ENCODE assay signal across 8 cellular contexts in genomic region chr1:143792047-143792937, GRCh38.
DNase-seq lines count a peak whose midpoint lies in the region; ATAC-seq, FAIRE-seq and TF ChIP-seq lines count a peak whose summit lies in the region.
"Not testable (repeated sequence)": the region's sequence is repeated elsewhere in the genome, so short reads cannot be mapped to it uniquely, and the experiment has no call there.

No MANE protein-coding gene starts in this region.

- not testable (repeated sequence) for H3K4ac ChIP-seq in IMR-90 (ENCODE audit: low read depth, low read length)

- not testable (repeated sequence) for H2AK9ac ChIP-seq in IMR-90 (replicated peaks; ENCODE audit: low read depth, low read length, poor library complexity)

- CTCF ChIA-PET in A549 (lab: Yijun Ruan, JAX); IMR-90 (lab: Yijun Ruan, JAX): not testable (repeated sequence)

- not testable (repeated sequence) for H4K20me1 ChIP-seq in IMR-90 (ENCODE audit: insufficient read depth, low read length)

- not testable (repeated sequence) for TF ChIP-seq EP300 in A549 (IDR thresholded peaks at IDR 0.05)

- H3K4me1 ChIP-seq in A549; IMR-90 (ENCODE audit: control insufficient read depth, insufficient read depth, low read length); lower lobe of right lung: not testable (repeated sequence)

- dilution Hi-C loops in IMR-90 (cut with HindIII; ENCODE audit: low sequenced_read_pairs, unreplicated experiment) = not testable (repeated sequence)

- not testable (repeated sequence) for H2BK5ac ChIP-seq in IMR-90 (ENCODE audit: low read depth, low read length, poor library complexity, severe bottlenecking)

- H3K36me3 Mint-ChIP-seq in activated T-cell treated with anti-CD3 and anti-CD28 coated beads, Interleukin-2, amount 50 U/mL, for 72 hours (ENCODE audit: insufficient read depth in 2 of 2); central memory CD8-positive, alpha-beta T cell (ENCODE audit: insufficient read depth); naive thymus-derived CD8-positive, alpha-beta T cell: not testable (repeated sequence)

- not testable (repeated sequence) for H4K5ac ChIP-seq in IMR-90 (ENCODE audit: low read depth, low read length)

- H2AFZ ChIP-seq in IMR-90 (replicated peaks; ENCODE audit: low read length, poor library complexity) = not testable (repeated sequence)

- not testable (repeated sequence) for H2BK120ac ChIP-seq in IMR-90 (ENCODE audit: low read depth, low read length)

- H2BK15ac ChIP-seq in IMR-90 (ENCODE audit: low read depth, low read length) = not testable (repeated sequence)

- TF ChIP-seq POLR2A in A549 (IDR thresholded peaks at IDR 0.05; ENCODE audit: low read length); IMR-90 (IDR thresholded peaks at IDR 0.05; ENCODE audit: low read depth, low read length): not testable (repeated sequence)

- not testable (repeated sequence) for H3K23ac ChIP-seq in IMR-90 (ENCODE audit: low read depth, low read length)

- H2AK5ac ChIP-seq in IMR-90 (ENCODE audit: low read depth, low read length) = not testable (repeated sequence)

- H4K8ac ChIP-seq in IMR-90 (ENCODE audit: low read depth in 2 of 2, low read length in 2 of 2) = not testable (repeated sequence)

- H3K14ac ChIP-seq in IMR-90 (replicated peaks; ENCODE audit: low read depth, low read length) = not testable (repeated sequence)

- H3K27me3 ChIP-seq in IMR-90 (ENCODE audit: control insufficient read depth, insufficient read depth, low read length); lower lobe of right lung (ENCODE audit: low read depth): not testable (repeated sequence)

- not testable (repeated sequence) for FAIRE-seq in A549 (lab: Jason Lieb, UNC)

- POLR2A ChIA-PET in A549 (lab: Yijun Ruan, JAX); IMR-90 (lab: Charles Lee; ENCODE audit: unreplicated experiment); naive thymus-derived CD8-positive, alpha-beta T cell (lab: Charles Lee): not testable (repeated sequence)

- TF ChIP-seq RAD21 in A549 (conservative IDR thresholded peaks at IDR 0.05 in 1 of 2, IDR thresholded peaks at IDR 0.05 in 1 of 2); IMR-90 (IDR thresholded peaks at IDR 0.05; ENCODE audit: low read length): not testable (repeated sequence)

- not testable (repeated sequence) for H3K27me3 Mint-ChIP-seq in activated T-cell treated with anti-CD3 and anti-CD28 coated beads, Interleukin-2, amount 50 U/mL, for 72 hours (ENCODE audit: low read depth); central memory CD8-positive, alpha-beta T cell; naive thymus-derived CD8-positive, alpha-beta T cell

- peak; percentile 62 to 82; a peak in 5 of 6 replicates for ATAC-seq in A549
- ATAC-seq in IMR-90 (ENCODE audit: low read depth) = peak; percentile 49
- peak; percentile 27 to 44 for ATAC-seq in activated CD4-positive, CD25-positive, alpha-beta regulatory T cell treated with anti-CD3 and anti-CD28 coated beads, Interleukin-2, amount 50 U/mL, for 24 hours
- ATAC-seq in activated T-cell treated with anti-CD3 and anti-CD28 coated beads, Interleukin-2, amount 50 U/mL, for 72 hours (replicated peaks in 1 of 2) = peak; percentile 67 to 82
- peak; percentile 84 for ATAC-seq in central memory CD8-positive, alpha-beta T cell (replicated peaks; ENCODE audit: extremely low read depth, poor library complexity, severe bottlenecking)
- peak; percentile 32 to 66 for ATAC-seq in lower lobe of right lung
- ATAC-seq in naive thymus-derived CD8-positive, alpha-beta T cell = peak; percentile 83 to 88
- ATAC-seq in stimulated activated naive CD8-positive, alpha-beta T cell treated with anti-CD3 and anti-CD28 coated beads, Interleukin-15, Interleukin-2, amounts not matched to agents 100 U/mL and 50 U/mL, for 24 hours = peak; percentile 87

- not testable (repeated sequence) for H3K79me1 ChIP-seq in IMR-90 (ENCODE audit: low read depth in 1 of 2, low read length in 2 of 2)

- H3K4me2 ChIP-seq in A549; IMR-90 (ENCODE audit: low read depth, low read length): not testable (repeated sequence)

- H3K18ac ChIP-seq in IMR-90 (ENCODE audit: low read depth, low read length) = not testable (repeated sequence)

- H3K4me1 Mint-ChIP-seq in activated T-cell treated with anti-CD3 and anti-CD28 coated beads, Interleukin-2, amount 50 U/mL, for 72 hours (ENCODE audit: low read depth); central memory CD8-positive, alpha-beta T cell; naive thymus-derived CD8-positive, alpha-beta T cell: not testable (repeated sequence)

- intact Hi-C loops in IMR-90 (cut with micrococcal nuclease); lower lobe of right lung (cut with DNase I): not testable (repeated sequence)

- not testable (repeated sequence) for H4K91ac ChIP-seq in IMR-90 (ENCODE audit: insufficient read depth, low read depth, low read length)

- not testable (repeated sequence) for H3K4me3 Mint-ChIP-seq in activated T-cell treated with anti-CD3 and anti-CD28 coated beads, Interleukin-2, amount 50 U/mL, for 72 hours; central memory CD8-positive, alpha-beta T cell; naive thymus-derived CD8-positive, alpha-beta T cell

- not testable (repeated sequence) for H3K36me3 ChIP-seq in IMR-90 (ENCODE audit: control insufficient read depth, insufficient read depth, low read length); lower lobe of right lung

- not testable (repeated sequence) for H3K27ac ChIP-seq in A549; IMR-90 (ENCODE audit: insufficient read depth, low read length); lower lobe of right lung

- not testable (repeated sequence) for H3K9me3 ChIP-seq in A549; IMR-90 (ENCODE audit: control insufficient read depth, insufficient read depth, low read length); lower lobe of right lung

- H3K27ac Mint-ChIP-seq in activated T-cell treated with anti-CD3 and anti-CD28 coated beads, Interleukin-2, amount 50 U/mL, for 72 hours; central memory CD8-positive, alpha-beta T cell (ENCODE audit: low read depth); naive thymus-derived CD8-positive, alpha-beta T cell: not testable (repeated sequence)

- H3K56ac ChIP-seq in IMR-90 (ENCODE audit: extremely low read depth, insufficient read depth, low read length) = not testable (repeated sequence)

- not testable (repeated sequence) for H3K4me3 ChIP-seq in A549; IMR-90 (ENCODE audit: insufficient read depth, low read depth, low read length); lower lobe of right lung

- BruUV-seq in IMR-90 (replicated peaks; lab: Mats Ljungman, UMichigan) = not testable (repeated sequence)

- in situ Hi-C loops in IMR-90 (cut with MboI; ENCODE audit: low sequenced_read_pairs) = not testable (repeated sequence)

- DNase-seq in A549 (ENCODE audit: low read depth in 1 of 2, low spot score in 1 of 2); IMR-90; activated T-cell treated with anti-CD3 and anti-CD28 coated beads, Interleukin-2, amount 50 U/mL, for 72 hours; central memory CD8-positive, alpha-beta T cell (ENCODE audit: low spot score in 2 of 2); lower lobe of right lung; naive thymus-derived CD8-positive, alpha-beta T cell; stimulated activated naive CD8-positive, alpha-beta T cell treated with anti-CD3 and anti-CD28 coated beads, Interleukin-15, Interleukin-2, amounts not matched to agents 100 U/mL and 50 U/mL, for 24 hours: not testable (repeated sequence)

- not testable (repeated sequence) for H3K9me1 ChIP-seq in IMR-90 (ENCODE audit: insufficient read depth, low read length)

- H2BK20ac ChIP-seq in IMR-90 (ENCODE audit: low read depth, low read length) = not testable (repeated sequence)

- not testable (repeated sequence) for H3K9me3 Mint-ChIP-seq in activated T-cell treated with anti-CD3 and anti-CD28 coated beads, Interleukin-2, amount 50 U/mL, for 72 hours; central memory CD8-positive, alpha-beta T cell; naive thymus-derived CD8-positive, alpha-beta T cell

- H3K9ac ChIP-seq in IMR-90 (ENCODE audit: low read depth, low read length) = not testable (repeated sequence)

- no CpG with 5 or more reads among the region's 57 CpGs for WGBS in A549 (ENCODE audit: missing lambda C conversion rate)
- no CpG with 5 or more reads among the region's 57 CpGs for WGBS in IMR-90 (ENCODE audit: extremely low coverage in 2 of 2, insufficient read length in 1 of 2), 2 experiments

- TF ChIP-seq CTCF in A549 (IDR thresholded peaks at IDR 0.05); IMR-90 (conservative IDR thresholded peaks at IDR 0.05; ENCODE audit: low read depth, low read length); lower lobe of right lung (IDR thresholded peaks at IDR 0.05): not testable (repeated sequence)

Comparison
In these comparisons a context has a peak if more than half of its experiments do, and no peak if none do; other contexts are left out.
1. ATAC-seq: peak in every context shown above with its lines; median percentile 87 in stimulated activated naive CD8-positive, alpha-beta T cell treated with anti-CD3 and anti-CD28 coated beads, Interleukin-15, Interleukin-2, amounts not matched to agents 100 U/mL and 50 U/mL, for 24 hours; 86 in naive thymus-derived CD8-positive, alpha-beta T cell; 84 in central memory CD8-positive, alpha-beta T cell; 74 in activated T-cell treated with anti-CD3 and anti-CD28 coated beads, Interleukin-2, amount 50 U/mL, for 72 hours; 72 in A549; 49 in IMR-90; 49 in lower lobe of right lung; 36 in activated CD4-positive, CD25-positive, alpha-beta regulatory T cell treated with anti-CD3 and anti-CD28 coated beads, Interleukin-2, amount 50 U/mL, for 24 hours.